ENCODE assay signal across 8 cellular contexts in the genomic region with DNA sequence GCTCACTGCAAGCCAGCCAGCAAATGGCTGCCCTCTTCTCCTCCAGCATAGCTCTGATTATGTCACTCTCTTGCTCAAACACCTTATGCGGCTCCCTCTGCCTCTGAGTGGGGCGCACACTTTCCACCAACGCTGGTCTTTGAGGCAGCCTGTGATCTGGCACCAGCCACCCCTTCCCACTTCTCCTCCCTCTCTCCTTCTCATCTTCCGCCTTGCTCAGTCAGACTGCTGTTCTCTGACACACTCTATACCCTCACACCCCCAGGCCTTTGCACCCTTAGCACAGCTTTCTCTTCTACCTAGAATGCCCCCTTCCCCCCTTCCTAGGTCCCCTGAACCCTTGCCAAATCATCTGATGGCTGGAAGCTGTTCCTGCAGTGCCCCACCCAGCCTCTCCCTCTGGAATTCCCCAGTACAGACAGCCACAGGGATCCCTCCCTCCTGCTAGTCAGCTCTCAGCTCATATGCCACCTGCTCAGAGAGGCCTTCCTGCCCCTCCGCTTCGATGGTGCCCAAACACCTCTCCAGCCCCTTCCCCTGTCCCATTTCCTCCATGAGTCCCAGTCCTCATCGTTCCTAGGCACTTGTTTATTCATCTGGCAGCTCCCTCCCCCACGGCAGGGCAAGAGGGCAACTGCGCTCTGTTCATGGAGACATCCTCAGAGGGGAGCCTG. TPM values are rescaled to one million over a fixed set of nuclear protein-coding genes. Genes with fewer than 3 reads are reported as not detected.
DNase-seq lines count a peak whose midpoint lies in the region; ATAC-seq and TF ChIP-seq lines count a peak whose summit lies in the region.

No MANE protein-coding gene starts in this region.

- DNase-seq in GM03348 (ENCODE audit: low spot score), result peak; percentile 43
- peak; percentile 87 for DNase-seq in RPMI7951 (ENCODE audit: low read depth)
- DNase-seq in fibroblast of pulmonary artery (ENCODE audit: low read depth), result peak; percentile 24
- no peak for DNase-seq in stimulated activated naive CD8-positive, alpha-beta T cell treated with anti-CD3 and anti-CD28 coated beads, Interleukin-15, amount 100 ng/mL, for 72 hours
- no peak for DNase-seq in NCI-H187 (lab: John Stamatoyannopoulos, UW)
- DNase-seq in activated T-cell treated with anti-CD3 and anti-CD28 coated beads, Interleukin-2, amount 50 U/mL, for 4 hours, result no peak
- DNase-seq in MM.1S, result no peak

- H4K20me1 ChIP-seq in MM.1S (ENCODE audit: insufficient read depth, low read length), result no peaks in the 10 kb centered on the region

- H3K27ac Mint-ChIP-seq in stimulated activated naive CD8-positive, alpha-beta T cell treated with anti-CD3 and anti-CD28 coated beads, Interleukin-15, amount 100 ng/mL, for 72 hours, result peak overlapping the region in 1 of 2 donors; percentile 75

- H3K9me3 Mint-ChIP-seq in stimulated activated naive CD8-positive, alpha-beta T cell treated with anti-CD3 and anti-CD28 coated beads, Interleukin-15, amount 100 ng/mL, for 72 hours, result no peaks in the 10 kb centered on the region
- no peaks in the 10 kb centered on the region for H3K9me3 Mint-ChIP-seq in activated T-cell treated with anti-CD3 and anti-CD28 coated beads, Interleukin-2, amount 50 U/mL, for 4 hours

- H3K9me3 ChIP-seq in MM.1S (replicated peaks; ENCODE audit: insufficient read depth, low read length), result no peaks in the 10 kb centered on the region

- H3K36me3 ChIP-seq in rectal smooth muscle tissue (ENCODE audit: control insufficient read depth, insufficient read depth, low read length) (no peaks in the 10 kb centered on the region), MM.1S (replicated peaks; ENCODE audit: insufficient read depth, low read length) (no peaks in the 10 kb centered on the region)

- H3K4me1 ChIP-seq in rectal smooth muscle tissue (ENCODE audit: control insufficient read depth, insufficient read depth, low read length) (peaks cover 34% of the 10 kb centered on the region), MM.1S (ENCODE audit: low read length) (0 out of 2 replicates have a peak, but pooled peaks cover 3% of the 10 kb centered on the region)

- H3F3A ChIP-seq in MM.1S (ENCODE audit: insufficient read depth, low read length), result no peaks in the 10 kb centered on the region

- no peak overlapping the region for H3K4me2 ChIP-seq in MM.1S (ENCODE audit: low read depth, low read length)

- no peaks in the 10 kb centered on the region for H3K9me2 ChIP-seq in MM.1S (replicated peaks; ENCODE audit: insufficient read depth, low read length)

- TF ChIP-seq CTCF in fibroblast of pulmonary artery (IDR thresholded peaks at IDR 0.05; ENCODE audit: low read length, missing control alignments) (no peak), MM.1S (IDR thresholded peaks at IDR 0.05; ENCODE audit: low read length) (no peak)

- peaks cover 41% of the 10 kb centered on the region for H3K27me3 Mint-ChIP-seq in stimulated activated naive CD8-positive, alpha-beta T cell treated with anti-CD3 and anti-CD28 coated beads, Interleukin-15, amount 100 ng/mL, for 72 hours
- peaks cover 26% of the 10 kb centered on the region for H3K27me3 Mint-ChIP-seq in activated T-cell treated with anti-CD3 and anti-CD28 coated beads, Interleukin-2, amount 50 U/mL, for 4 hours (ENCODE audit: low read depth)

- no peak overlapping the region for H3K4me3 Mint-ChIP-seq in stimulated activated naive CD8-positive, alpha-beta T cell treated with anti-CD3 and anti-CD28 coated beads, Interleukin-15, amount 100 ng/mL, for 72 hours
- H3K4me3 Mint-ChIP-seq in activated T-cell treated with anti-CD3 and anti-CD28 coated beads, Interleukin-2, amount 50 U/mL, for 4 hours, result no peak overlapping the region

- peaks cover 19% of the 10 kb centered on the region for H3K4me1 Mint-ChIP-seq in stimulated activated naive CD8-positive, alpha-beta T cell treated with anti-CD3 and anti-CD28 coated beads, Interleukin-15, amount 100 ng/mL, for 72 hours
- peaks cover 10% of the 10 kb centered on the region for H3K4me1 Mint-ChIP-seq in activated T-cell treated with anti-CD3 and anti-CD28 coated beads, Interleukin-2, amount 50 U/mL, for 4 hours (ENCODE audit: low read depth)

- no peaks in the 10 kb centered on the region for H3K36me3 Mint-ChIP-seq in activated T-cell treated with anti-CD3 and anti-CD28 coated beads, Interleukin-2, amount 50 U/mL, for 4 hours (ENCODE audit: insufficient read depth)

- no peaks in the 10 kb centered on the region for H3K79me2 ChIP-seq in MM.1S (ENCODE audit: low read length)

- H2AFZ ChIP-seq in MM.1S (ENCODE audit: low read length), result no peak overlapping the region

- H3K27ac ChIP-seq in rectal smooth muscle tissue (ENCODE audit: low read depth, low read length) (peak overlapping the region; percentile 48), MM.1S (ENCODE audit: low read length) (no peak overlapping the region)

- H3K4me3 ChIP-seq in fibroblast of pulmonary artery (replicated peaks; ENCODE audit: low read depth, low read length), result no peak overlapping the region
- H3K4me3 ChIP-seq in rectal smooth muscle tissue (ENCODE audit: low read length), result no peak overlapping the region
- H3K4me3 ChIP-seq in MM.1S (ENCODE audit: low read length), result no peak overlapping the region

- no peak overlapping the region for H3K9ac ChIP-seq in rectal smooth muscle tissue (ENCODE audit: low read length)
- no peak overlapping the region for H3K9ac ChIP-seq in MM.1S (ENCODE audit: low read length)

- no peaks in the 10 kb centered on the region for H3K27me3 ChIP-seq in rectal smooth muscle tissue (ENCODE audit: control insufficient read depth, insufficient read depth, low read length)
- peaks cover 59% of the 10 kb centered on the region for H3K27me3 ChIP-seq in MM.1S (replicated peaks; ENCODE audit: insufficient read depth, low read length)

- no peak for ATAC-seq in stimulated activated naive CD8-positive, alpha-beta T cell treated with anti-CD3 and anti-CD28 coated beads, Interleukin-15, amount 100 ng/mL, for 72 hours
- no peak for ATAC-seq in activated T-cell treated with anti-CD3 and anti-CD28 coated beads, Interleukin-2, amount 50 U/mL, for 4 hours

RNA-seq across cellular contexts. Expression of a gene that starts 21.8 kb away (rescaled TPM):
- total RNA-seq in RPMI7951 (2014; rRNA removed; shearing (Covaris generic)), result 114 and 146 TPM in 2 replicates
- 10 to 100 TPM; 67.0 to 73.9 (median 71.5) TPM for total RNA-seq in activated T-cell treated with anti-CD3 and anti-CD28 coated beads, Interleukin-2, amount 50 U/mL, for 4 hours

RNA-seq across cellular contexts. Expression of a gene that starts 37.4 kb away (rescaled TPM):
- total RNA-seq in RPMI7951 (2014; rRNA removed; shearing (Covaris generic)), result 6.9 and 7.1 TPM in 2 replicates
- total RNA-seq in activated T-cell treated with anti-CD3 and anti-CD28 coated beads, Interleukin-2, amount 50 U/mL, for 4 hours, result under 1 TPM; 0.57 to 0.89 (median 0.61) TPM

RNA-seq across cellular contexts. Expression of a gene that starts 48.9 kb away (rescaled TPM):
- total RNA-seq in RPMI7951 (2014; rRNA removed; shearing (Covaris generic)), result not detected in 2 replicates
- not detected for total RNA-seq in activated T-cell treated with anti-CD3 and anti-CD28 coated beads, Interleukin-2, amount 50 U/mL, for 4 hours

Comparison
In these comparisons a context has a peak if more than half of its experiments do, and no peak if none do; other contexts are left out.
1. DNase-seq: peak in GM03348 (single experiment), RPMI7951 (single experiment) and fibroblast of pulmonary artery (single experiment); none in stimulated activated naive CD8-positive, alpha-beta T cell treated with anti-CD3 and anti-CD28 coated beads, Interleukin-15, amount 100 ng/mL, for 72 hours (0 of 2), NCI-H187 (0 of 2), activated T-cell treated with anti-CD3 and anti-CD28 coated beads, Interleukin-2, amount 50 U/mL, for 4 hours (single experiment) and MM.1S (single experiment).